ENCODE assay signal across 31 cellular contexts in genomic region chr9:135116371-135116770, GRCh38. TPM values are rescaled to one million over a fixed set of nuclear protein-coding genes. Genes with fewer than 3 reads are reported as not detected.
"Had no signal": no experiment of that assay in that cellular context is flagged by ENCODE, and none has a peak within 500 bp of the region (broad histone marks: within the 10 kb centered on the region; RNA-seq: fewer than 3 reads in every experiment).

No MANE protein-coding gene starts in this region.

- H2AFZ ChIP-seq: PC-9 had no signal

- H3K9me3 ChIP-seq: SJCRH30 had no signal

- H3K27ac ChIP-seq: brain microvascular endothelial cell, PC-9, RWPE1 had no signal

- H3K27me3 Mint-ChIP-seq: activated CD4-positive, alpha-beta T cell treated with anti-CD3 and anti-CD28 coated beads, Interleukin-2, amount 10 ng/mL, durations not matched to agents 7 days and 5 days; activated naive CD4-positive, alpha-beta T cell treated with anti-CD3 and anti-CD28 coated beads, Interleukin-2, amount 10 ng/mL, durations not matched to agents 7 days and 5 days; activated naive CD8-positive, alpha-beta T cell had no signal

- H3K27ac Mint-ChIP-seq: activated CD4-positive, alpha-beta T cell treated with anti-CD3 and anti-CD28 coated beads, Interleukin-2, amount 10 ng/mL, durations not matched to agents 7 days and 5 days; activated CD8-positive, alpha-beta T cell treated with anti-CD3 and anti-CD28 coated beads, Interleukin-2, amount 10 ng/mL, durations not matched to agents 7 days and 5 days; activated naive CD4-positive, alpha-beta T cell treated with anti-CD3 and anti-CD28 coated beads, Interleukin-2, amount 10 ng/mL, durations not matched to agents 7 days and 5 days; activated naive CD8-positive, alpha-beta T cell; activated naive CD8-positive, alpha-beta T cell treated with anti-CD3 and anti-CD28 coated beads, Interleukin-2, amount 50 U/mL, for 24 hours; activated T-cell treated with anti-CD3 and anti-CD28 coated beads, Interleukin-2, amount 50 U/mL, for 24 hours; activated T-helper 2 cell treated with anti-CD3 and anti-CD28 coated beads, Interferon-gamma antibody, Interleukin-2, Interleukin-4, amounts not matched to agents 10 μg/mL and 5 μg/mL and 100 μg/mL, durations not matched to agents 14 hours and 24 hours and 36 hours; T-helper 1 cell treated with Interleukin-12 subunit alpha and Interleukin-12 subunit beta and Interleukin-4 antibody, amounts not matched to agents 30 μg/mL and 1 μg/mL, for 36 hours; T-helper 2 cell treated with Interferon-gamma antibody and Interleukin-4, amounts not matched to agents 5 μg/mL and 100 μg/mL, for 36 hours had no signal

- DNase-seq: activated CD4-positive, alpha-beta T cell treated with anti-CD3 and anti-CD28 coated beads, Interleukin-2, amount 10 ng/mL, durations not matched to agents 7 days and 5 days; activated CD4-positive, alpha-beta T cell treated with anti-CD3 and anti-CD28 coated beads, Interleukin-2, amount 50 U/mL, for 48 hours; activated CD8-positive, alpha-beta T cell treated with anti-CD3 and anti-CD28 coated beads, Interleukin-2, amount 10 ng/mL, durations not matched to agents 7 days and 5 days; activated gamma-delta T cell; activated naive CD4-positive, alpha-beta T cell treated with anti-CD3 and anti-CD28 coated beads, Interleukin-2, amount 10 ng/mL, durations not matched to agents 7 days and 5 days; activated naive CD8-positive, alpha-beta T cell treated with anti-CD3 and anti-CD28 coated beads, Interleukin-2, amount 50 U/mL, for 24 hours; activated T-cell treated with anti-CD3 and anti-CD28 coated beads, Interleukin-2, amount 50 U/mL, for 24 hours; brain microvascular endothelial cell; central memory CD4-positive, alpha-beta T cell; IMR-90; NCI-H1092 treated with DMSO at 0.1 percent for 48 hours; NCI-H1417 treated with DMSO at 0.1 percent for 48 hours; NCI-H187 treated with DMSO at 0.1 percent for 48 hours; NCI-H2081; NCI-H345; NCI-H526; NCI-H748 treated with DMSO at 0.1 percent for 48 hours; NK-92 treated with Interleukin-12 subunit alpha and Interleukin-12 subunit beta, amount 100 ng/mL, for 24 hours; PC-9; Right ventricle myocardium superior had no signal

- H3K9me3 Mint-ChIP-seq: activated CD4-positive, alpha-beta T cell treated with anti-CD3 and anti-CD28 coated beads, Interleukin-2, amount 10 ng/mL, durations not matched to agents 7 days and 5 days; activated naive CD8-positive, alpha-beta T cell treated with anti-CD3 and anti-CD28 coated beads, Interleukin-2, amount 50 U/mL, for 24 hours; activated T-cell treated with anti-CD3 and anti-CD28 coated beads, Interleukin-2, amount 50 U/mL, for 24 hours; activated T-helper 2 cell treated with anti-CD3 and anti-CD28 coated beads, Interferon-gamma antibody, Interleukin-2, Interleukin-4, amounts not matched to agents 10 μg/mL and 5 μg/mL and 100 μg/mL, durations not matched to agents 14 hours and 24 hours and 36 hours had no signal

- H3K4me3 ChIP-seq: K562, PC-9, SJCRH30, SK-N-MC had no signal

- H3K36me3 Mint-ChIP-seq: activated naive CD4-positive, alpha-beta T cell treated with anti-CD3 and anti-CD28 coated beads, Interleukin-2, amount 10 ng/mL, durations not matched to agents 7 days and 5 days; activated naive CD8-positive, alpha-beta T cell had no signal

- H3K4me3 Mint-ChIP-seq: activated CD4-positive, alpha-beta T cell treated with anti-CD3 and anti-CD28 coated beads, Interleukin-2, amount 10 ng/mL, durations not matched to agents 7 days and 5 days; activated CD8-positive, alpha-beta T cell treated with anti-CD3 and anti-CD28 coated beads, Interleukin-2, amount 10 ng/mL, durations not matched to agents 7 days and 5 days; activated naive CD4-positive, alpha-beta T cell treated with anti-CD3 and anti-CD28 coated beads, Interleukin-2, amount 10 ng/mL, durations not matched to agents 7 days and 5 days; activated naive CD8-positive, alpha-beta T cell; activated naive CD8-positive, alpha-beta T cell treated with anti-CD3 and anti-CD28 coated beads, Interleukin-2, amount 50 U/mL, for 24 hours; activated T-cell treated with anti-CD3 and anti-CD28 coated beads, Interleukin-2, amount 50 U/mL, for 24 hours; T-helper 1 cell treated with Interleukin-12 subunit alpha and Interleukin-12 subunit beta and Interleukin-4 antibody, amounts not matched to agents 30 μg/mL and 1 μg/mL, for 36 hours; T-helper 2 cell treated with Interferon-gamma antibody and Interleukin-4, amounts not matched to agents 5 μg/mL and 100 μg/mL, for 36 hours had no signal

- FAIRE-seq: K562, RCC 7860, TTC549 had no signal

- H3K27me3 ChIP-seq: brain microvascular endothelial cell had no signal

- H3K36me3 ChIP-seq: brain microvascular endothelial cell, SJCRH30 had no signal

- H3K4me2 ChIP-seq: PC-9 had no signal

- H3K4me1 Mint-ChIP-seq: activated CD4-positive, alpha-beta T cell treated with anti-CD3 and anti-CD28 coated beads, Interleukin-2, amount 10 ng/mL, durations not matched to agents 7 days and 5 days; activated naive CD4-positive, alpha-beta T cell treated with anti-CD3 and anti-CD28 coated beads, Interleukin-2, amount 10 ng/mL, durations not matched to agents 7 days and 5 days; activated naive CD8-positive, alpha-beta T cell treated with anti-CD3 and anti-CD28 coated beads, Interleukin-2, amount 50 U/mL, for 24 hours had no signal

RNA-seq across cellular contexts. Expression of gene OLFM1, which starts 28.9 kb away (rescaled TPM):
- total RNA-seq: activated CD4-positive, alpha-beta T cell treated with anti-CD3 and anti-CD28 coated beads, Interleukin-2, amount 10 ng/mL, durations not matched to agents 7 days and 5 days; activated CD8-positive, alpha-beta T cell treated with anti-CD3 and anti-CD28 coated beads, Interleukin-2, amount 10 ng/mL, durations not matched to agents 7 days and 5 days; K562; OCI-LY7; PC-9; SJCRH30 had no signal
- polyA plus RNA-seq: K562 had no signal
